Comparison of ENCODE assay signal across 12 cellular contexts in the genomic region with DNA sequence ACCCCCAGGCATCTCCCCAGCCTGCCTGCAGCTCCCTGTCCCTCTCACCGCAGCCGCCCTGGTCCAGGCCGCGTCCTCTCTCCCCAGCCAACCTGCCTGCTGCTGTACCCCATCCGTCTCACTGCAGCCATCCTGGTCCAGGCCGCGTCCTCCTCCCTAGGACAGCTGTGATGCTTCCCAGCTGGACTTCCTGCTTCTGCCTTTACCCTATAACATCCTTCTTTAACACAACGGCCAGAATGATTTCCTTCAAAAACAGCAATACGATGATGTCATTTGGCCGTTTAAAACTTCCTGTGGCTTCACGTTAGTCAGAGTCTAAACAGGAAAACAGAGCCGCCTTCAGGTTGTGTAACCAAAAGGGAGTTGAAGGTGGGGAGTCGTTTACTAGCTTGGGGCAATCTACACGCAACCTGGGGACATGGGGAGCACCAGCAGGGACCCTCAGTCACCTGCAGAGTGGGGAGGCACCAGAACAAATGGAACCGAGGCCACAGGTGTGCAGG. TPM values are rescaled to one million over a fixed set of nuclear protein-coding genes. Genes with fewer than 3 reads are reported as not detected.
DNase-seq lines count a peak whose midpoint lies in the region; ATAC-seq and TF ChIP-seq lines count a peak whose summit lies in the region.
"Had no signal": no experiment of that assay in that cellular context is flagged by ENCODE, and none has a peak within 500 bp of the region (broad histone marks: within the 10 kb centered on the region; RNA-seq: fewer than 3 reads in every experiment).

No MANE protein-coding gene starts in this region.

- H3K36me3 Mint-ChIP-seq in MCF 10A (ENCODE audit: insufficient read depth, unreplicated experiment) = no peaks in the 10 kb centered on the region
- no peaks in the 10 kb centered on the region for H3K36me3 Mint-ChIP-seq in stimulated activated naive CD8-positive, alpha-beta T cell treated with anti-CD3 and anti-CD28 coated beads, Interleukin-15, Interleukin-2, amounts not matched to agents 100 ng/mL and 50 ng/mL, for 24 hours (ENCODE audit: low read depth)

- H3K27me3 ChIP-seq in breast epithelium = peaks cover 0 to 41% of the 10 kb centered on the region in 2 donors
- peaks cover 27% of the 10 kb centered on the region for H3K27me3 ChIP-seq in upper lobe of right lung

- no peak overlapping the region for H3K4me3 Mint-ChIP-seq in MCF 10A (ENCODE audit: unreplicated experiment)
- peak overlapping the region; percentile 66 for H3K4me3 Mint-ChIP-seq in stimulated activated naive CD8-positive, alpha-beta T cell treated with anti-CD3 and anti-CD28 coated beads, Interleukin-15, Interleukin-2, amounts not matched to agents 100 ng/mL and 50 ng/mL, for 24 hours

- H3K36me3 ChIP-seq in breast epithelium (no peaks in the 10 kb centered on the region), upper lobe of right lung (no peaks in the 10 kb centered on the region)
- H3K36me3 ChIP-seq: heart left ventricle, thoracic aorta had no signal

- H3K9me3 Mint-ChIP-seq in MCF 10A (ENCODE audit: unreplicated experiment) = no peaks in the 10 kb centered on the region
- no peaks in the 10 kb centered on the region for H3K9me3 Mint-ChIP-seq in stimulated activated naive CD8-positive, alpha-beta T cell treated with anti-CD3 and anti-CD28 coated beads, Interleukin-15, Interleukin-2, amounts not matched to agents 100 ng/mL and 50 ng/mL, for 24 hours

- peaks cover 31% of the 10 kb centered on the region for H3K27me3 Mint-ChIP-seq in MCF 10A (ENCODE audit: insufficient read depth, unreplicated experiment)
- H3K27me3 Mint-ChIP-seq in stimulated activated naive CD8-positive, alpha-beta T cell treated with anti-CD3 and anti-CD28 coated beads, Interleukin-15, Interleukin-2, amounts not matched to agents 100 ng/mL and 50 ng/mL, for 24 hours = peaks cover 8% of the 10 kb centered on the region

- intact Hi-C loops in MCF 10A (cut with micrococcal nuclease) = loop anchor here (5.0 kb wide), 1 partner anchor 280 kb away; no protein-coding TSS in a partner anchor
- intact Hi-C loops in breast epithelium (cut with DNase I; ENCODE audit: low total_unique reads) = no loop called here
- intact Hi-C loops in upper lobe of right lung (cut with DNase I) = no loop called here

- H3K4me3 ChIP-seq in breast epithelium = no peak overlapping the region
- no peak overlapping the region for H3K4me3 ChIP-seq in upper lobe of right lung
- H3K4me3 ChIP-seq: heart left ventricle, thoracic aorta had no signal

- no peak overlapping the region for H3K27ac ChIP-seq in breast epithelium
- H3K27ac ChIP-seq in upper lobe of right lung = no peak overlapping the region
- H3K27ac ChIP-seq: heart left ventricle, thoracic aorta had no signal

- CTCF ChIA-PET in MCF 10A (lab: Yijun Ruan, JAX) = interaction anchor here (0.6 to 4.2 kb wide), 7 partner anchors 9 to 1090 kb away, joined by 4 to 35 read pairs (median 6); no protein-coding TSS in a partner anchor

- TF ChIP-seq CTCF in MCF 10A (IDR thresholded peaks at IDR 0.05; ENCODE audit: unreplicated experiment) (no peak), breast epithelium (IDR thresholded peaks at IDR 0.05) (no peak), upper lobe of right lung (IDR thresholded peaks at IDR 0.05) (no peak)

- ATAC-seq in HG02870 (IDR thresholded peaks at IDR 0.05; ENCODE audit: unreplicated experiment) = no peak
- ATAC-seq in HG02642 (IDR thresholded peaks at IDR 0.05; ENCODE audit: poor library complexity, unreplicated experiment) = no peak
- no peak for ATAC-seq in upper lobe of right lung

- no peak for TF ChIP-seq POLR2A in breast epithelium (IDR thresholded peaks at IDR 0.05)

- H3K27ac Mint-ChIP-seq in MCF 10A (ENCODE audit: low read depth, unreplicated experiment) = no peak overlapping the region
- peak overlapping the region; percentile 87 for H3K27ac Mint-ChIP-seq in stimulated activated naive CD8-positive, alpha-beta T cell treated with anti-CD3 and anti-CD28 coated beads, Interleukin-15, Interleukin-2, amounts not matched to agents 100 ng/mL and 50 ng/mL, for 24 hours

- H3K9me3 ChIP-seq in breast epithelium = no peaks in the 10 kb centered on the region
- no peaks in the 10 kb centered on the region for H3K9me3 ChIP-seq in upper lobe of right lung
- H3K9me3 ChIP-seq: heart left ventricle, thoracic aorta had no signal

- H3K4me1 Mint-ChIP-seq in MCF 10A (ENCODE audit: insufficient read depth, unreplicated experiment) = no peaks in the 10 kb centered on the region
- H3K4me1 Mint-ChIP-seq in stimulated activated naive CD8-positive, alpha-beta T cell treated with anti-CD3 and anti-CD28 coated beads, Interleukin-15, Interleukin-2, amounts not matched to agents 100 ng/mL and 50 ng/mL, for 24 hours (ENCODE audit: low read depth) = peaks cover 17% of the 10 kb centered on the region

- H3K4me1 ChIP-seq in breast epithelium (no peaks in the 10 kb centered on the region), upper lobe of right lung (no peaks in the 10 kb centered on the region)

- POLR2A ChIA-PET in MCF 10A (lab: Yijun Ruan, JAX) = interaction anchor here (0.6 to 0.9 kb wide), 3 partner anchors 93 to 311 kb away, joined by 3 read pairs; no protein-coding TSS in a partner anchor

- BruUV-seq in MCF 10A (replicated peaks; lab: Mats Ljungman, UMichigan) = no TSS peak

- DNase-seq in MCF 10A (ENCODE audit: unreplicated experiment) (peak; percentile 63), breast epithelium (ENCODE audit: low spot score in 2 of 2) (no peak), RKO (ENCODE audit: low spot score) (peak; percentile 75), dermis blood vessel endothelial cell (peak; percentile 92), upper lobe of right lung (no peak)
- DNase-seq: GOT3, heart left ventricle, NCI-H1930 had no signal

RNA-seq across cellular contexts. Expression of gene ZFAND2A, which starts 32.2 kb away (rescaled TPM):
- 30.1 and 40.7 TPM in 2 replicates for total RNA-seq in MCF 10A (2022)
- total RNA-seq in breast epithelium = 10 to 100 TPM; 31.9 to 41.6 (median 34.1) TPM
- total RNA-seq in dermis blood vessel endothelial cell = 12.2 and 27.7 TPM in 2 replicates
- 19.9 TPM for total RNA-seq in upper lobe of right lung

RNA-seq across cellular contexts. Expression of gene UNCX, which starts 40.4 kb away (rescaled TPM):
- not detected in 2 replicates for total RNA-seq in MCF 10A (2022)
- total RNA-seq in breast epithelium = not detected
- not detected in 2 replicates for total RNA-seq in dermis blood vessel endothelial cell
- total RNA-seq in upper lobe of right lung = not detected
- total RNA-seq: heart left ventricle, thoracic aorta had no signal

Comparison
In these comparisons a context has a peak if more than half of its experiments do, and no peak if none do; other contexts are left out.
1. DNase-seq: peak in MCF 10A (single experiment), RKO (single experiment) and dermis blood vessel endothelial cell (single experiment); none in breast epithelium (0 of 2) and upper lobe of right lung (single experiment).